8 cellular contexts compared by ENCODE assay signal in genomic region chr7:45978010-45978681, GRCh38. TPM values are rescaled to one million over a fixed set of nuclear protein-coding genes. Genes with fewer than 3 reads are reported as not detected.
DNase-seq lines count a peak whose midpoint lies in the region; ATAC-seq lines count a peak whose summit lies in the region.

No MANE protein-coding gene starts in this region.

- no peaks in the 10 kb centered on the region for H3K4me1 Mint-ChIP-seq in activated CD8-positive, alpha-beta memory T cell treated with anti-CD3 and anti-CD28 coated beads, Interleukin-2, amount 10 ng/mL, durations not matched to agents 7 days and 5 days

- no peak overlapping the region for H3K27ac Mint-ChIP-seq in activated CD8-positive, alpha-beta memory T cell treated with anti-CD3 and anti-CD28 coated beads, Interleukin-2, amount 10 ng/mL, durations not matched to agents 7 days and 5 days

- DNase-seq in activated CD8-positive, alpha-beta memory T cell treated with anti-CD3 and anti-CD28 coated beads for 24 hours: peak; percentile 48
- DNase-seq in activated CD8-positive, alpha-beta memory T cell treated with anti-CD3 and anti-CD28 coated beads, Interleukin-2, amount 10 ng/mL, durations not matched to agents 7 days and 5 days: no peak
- DNase-seq in NCI-H226 (peak; percentile 98), dedifferentiated amniotic fluid mesenchymal stem cell (ENCODE audit: extremely low spot score) (peak; percentile 95), mucosa of gallbladder (ENCODE audit: low spot score) (peak; percentile 64), GM19240 (ENCODE audit: insufficient read length, low spot score) (no peak)

- CTCF ChIA-PET in activated CD8-positive, alpha-beta memory T cell treated with anti-CD3 and anti-CD28 coated beads, Interleukin-2, amount 10 ng/mL, durations not matched to agents 7 days and 5 days (lab: Charles Lee): no interaction called here

- no peaks in the 10 kb centered on the region for H3K9me3 Mint-ChIP-seq in activated CD8-positive, alpha-beta memory T cell treated with anti-CD3 and anti-CD28 coated beads, Interleukin-2, amount 10 ng/mL, durations not matched to agents 7 days and 5 days (ENCODE audit: low read depth)

- no peak for ATAC-seq in activated CD8-positive, alpha-beta memory T cell treated with anti-CD3 and anti-CD28 coated beads, Interleukin-2, amount 10 ng/mL, durations not matched to agents 7 days and 5 days
- no peak for ATAC-seq in HG02642 (IDR thresholded peaks at IDR 0.05; ENCODE audit: poor library complexity, unreplicated experiment)
- no peak for ATAC-seq in HG02981 (IDR thresholded peaks at IDR 0.05; ENCODE audit: unreplicated experiment)

- no peaks in the 10 kb centered on the region for H3K36me3 Mint-ChIP-seq in activated CD8-positive, alpha-beta memory T cell treated with anti-CD3 and anti-CD28 coated beads, Interleukin-2, amount 10 ng/mL, durations not matched to agents 7 days and 5 days

- H3K27me3 Mint-ChIP-seq in activated CD8-positive, alpha-beta memory T cell treated with anti-CD3 and anti-CD28 coated beads, Interleukin-2, amount 10 ng/mL, durations not matched to agents 7 days and 5 days: no peaks in the 10 kb centered on the region

- no peak overlapping the region for H3K4me3 Mint-ChIP-seq in activated CD8-positive, alpha-beta memory T cell treated with anti-CD3 and anti-CD28 coated beads, Interleukin-2, amount 10 ng/mL, durations not matched to agents 7 days and 5 days

RNA-seq across cellular contexts. Expression of gene IGFBP3, which starts 57.1 kb away (rescaled TPM):
- 10 to 100 TPM; 10.5 to 17.8 TPM for total RNA-seq in activated CD8-positive, alpha-beta memory T cell treated with anti-CD3 and anti-CD28 coated beads, Interleukin-2, amount 10 ng/mL, durations not matched to agents 7 days and 5 days
- 67.4 TPM for total RNA-seq in mucosa of gallbladder

Comparison
In these comparisons a context has a peak if more than half of its experiments do, and no peak if none do; other contexts are left out.
1. DNase-seq: peak in activated CD8-positive, alpha-beta memory T cell treated with anti-CD3 and anti-CD28 coated beads for 24 hours (single experiment), NCI-H226 (single experiment), dedifferentiated amniotic fluid mesenchymal stem cell (single experiment) and mucosa of gallbladder (single experiment); none in activated CD8-positive, alpha-beta memory T cell treated with anti-CD3 and anti-CD28 coated beads, Interleukin-2, amount 10 ng/mL, durations not matched to agents 7 days and 5 days (single experiment) and GM19240 (single experiment).